In genomic region chr1:171270806-171271205, GRCh38 we compare ENCODE assay signal across 29 cellular contexts. TPM values are rescaled to one million over a fixed set of nuclear protein-coding genes. Genes with fewer than 3 reads are reported as not detected.
"Had no signal": no experiment of that assay in that cellular context is flagged by ENCODE, and none has a peak within 500 bp of the region (broad histone marks: within the 10 kb centered on the region; RNA-seq: fewer than 3 reads in every experiment).

No MANE protein-coding gene starts in this region.

- ATAC-seq: stimulated activated effector memory CD8-positive, alpha-beta T cell treated with anti-CD3 and anti-CD28 coated beads, Interleukin-12 subunit alpha, Interleukin-12 subunit beta, amount 100 ng/mL, for 72 hours; stimulated activated memory B cell treated with anti-CD40 and anti-IgM and Interleukin-4, amounts not matched to agents 10 μg/mL and 1 μg/mL and 100 μg/mL, for 72 hours; stimulated activated naive B cell treated with anti-CD40 and anti-IgM and Interleukin-4, amounts not matched to agents 10 μg/mL and 1 μg/mL and 100 μg/mL, for 72 hours; stimulated activated naive CD8-positive, alpha-beta T cell treated with anti-CD3 and anti-CD28 coated beads, Interleukin-15, amount 100 ng/mL, for 72 hours; stimulated activated naive CD8-positive, alpha-beta T cell treated with anti-CD3 and anti-CD28 coated beads, Interleukin-15, Interleukin-2, amounts not matched to agents 100 U/mL and 50 U/mL, for 24 hours; upper lobe of right lung had no signal

- FAIRE-seq: urothelium cell line had no signal

- H3K4me3 Mint-ChIP-seq: stimulated activated effector memory CD8-positive, alpha-beta T cell treated with anti-CD3 and anti-CD28 coated beads, Interleukin-12 subunit alpha, Interleukin-12 subunit beta, amount 100 ng/mL, for 72 hours; stimulated activated memory B cell treated with anti-CD40 and anti-IgM and Interleukin-4, amounts not matched to agents 10 μg/mL and 1 μg/mL and 100 μg/mL, for 72 hours; stimulated activated naive B cell treated with anti-CD40 and anti-IgM and Interleukin-4, amounts not matched to agents 10 μg/mL and 1 μg/mL and 100 μg/mL, for 72 hours; stimulated activated naive CD8-positive, alpha-beta T cell treated with anti-CD3 and anti-CD28 coated beads, Interleukin-15, amount 100 ng/mL, for 72 hours; stimulated activated naive CD8-positive, alpha-beta T cell treated with anti-CD3 and anti-CD28 coated beads, Interleukin-15, Interleukin-2, amounts not matched to agents 100 ng/mL and 50 ng/mL, for 24 hours; type B pancreatic cell had no signal

- H3K36me3 ChIP-seq: stomach, suprapubic skin, thoracic aorta, thyroid gland, tibial artery, tibial nerve, transverse colon, upper lobe of left lung, upper lobe of right lung, uterus, vagina had no signal

- H3K9me3 Mint-ChIP-seq: stimulated activated effector memory CD8-positive, alpha-beta T cell treated with anti-CD3 and anti-CD28 coated beads, Interleukin-12 subunit alpha, Interleukin-12 subunit beta, amount 100 ng/mL, for 72 hours; stimulated activated naive B cell treated with anti-CD40 and anti-IgM and Interleukin-4, amounts not matched to agents 10 μg/mL and 1 μg/mL and 100 μg/mL, for 72 hours; stimulated activated naive CD8-positive, alpha-beta T cell treated with anti-CD3 and anti-CD28 coated beads, Interleukin-15, amount 100 ng/mL, for 72 hours; stimulated activated naive CD8-positive, alpha-beta T cell treated with anti-CD3 and anti-CD28 coated beads, Interleukin-15, Interleukin-2, amounts not matched to agents 100 ng/mL and 50 ng/mL, for 24 hours had no signal

- H3K4me3 ChIP-seq: stomach, suprapubic skin, testis, thoracic aorta, thyroid gland, tibial artery, tibial nerve, transverse colon, upper lobe of left lung, upper lobe of right lung, uterus, vagina had no signal

- H3K27ac ChIP-seq: stomach, suprapubic skin, testis, thoracic aorta, thyroid gland, tibial artery, tibial nerve, transverse colon, upper lobe of left lung, upper lobe of right lung, uterus, vagina had no signal

- H3K4me1 ChIP-seq: stomach, testis, thyroid gland, tibial artery, tibial nerve, transverse colon, upper lobe of left lung, upper lobe of right lung, uterus had no signal

- H3K4me1 Mint-ChIP-seq: stimulated activated effector memory CD8-positive, alpha-beta T cell treated with anti-CD3 and anti-CD28 coated beads, Interleukin-12 subunit alpha, Interleukin-12 subunit beta, amount 100 ng/mL, for 72 hours; stimulated activated memory B cell treated with anti-CD40 and anti-IgM and Interleukin-4, amounts not matched to agents 10 μg/mL and 1 μg/mL and 100 μg/mL, for 72 hours; stimulated activated naive CD8-positive, alpha-beta T cell treated with anti-CD3 and anti-CD28 coated beads, Interleukin-15, amount 100 ng/mL, for 72 hours had no signal

- H3K9me3 ChIP-seq: suprapubic skin, testis, thoracic aorta, thyroid gland, tibial artery, transverse colon, upper lobe of left lung, upper lobe of right lung, uterus, vagina had no signal

- H3K36me3 Mint-ChIP-seq: stimulated activated effector memory CD8-positive, alpha-beta T cell treated with anti-CD3 and anti-CD28 coated beads, Interleukin-12 subunit alpha, Interleukin-12 subunit beta, amount 100 ng/mL, for 72 hours; stimulated activated memory B cell treated with anti-CD40 and anti-IgM and Interleukin-4, amounts not matched to agents 10 μg/mL and 1 μg/mL and 100 μg/mL, for 72 hours; stimulated activated naive B cell treated with anti-CD40 and anti-IgM and Interleukin-4, amounts not matched to agents 10 μg/mL and 1 μg/mL and 100 μg/mL, for 72 hours; type B pancreatic cell had no signal

- H3K27ac Mint-ChIP-seq: stimulated activated effector memory CD8-positive, alpha-beta T cell treated with anti-CD3 and anti-CD28 coated beads, Interleukin-12 subunit alpha, Interleukin-12 subunit beta, amount 100 ng/mL, for 72 hours; stimulated activated memory B cell treated with anti-CD40 and anti-IgM and Interleukin-4, amounts not matched to agents 10 μg/mL and 1 μg/mL and 100 μg/mL, for 72 hours; stimulated activated naive B cell treated with anti-CD40 and anti-IgM and Interleukin-4, amounts not matched to agents 10 μg/mL and 1 μg/mL and 100 μg/mL, for 72 hours; stimulated activated naive CD8-positive, alpha-beta T cell treated with anti-CD3 and anti-CD28 coated beads, Interleukin-15, amount 100 ng/mL, for 72 hours; stimulated activated naive CD8-positive, alpha-beta T cell treated with anti-CD3 and anti-CD28 coated beads, Interleukin-15, Interleukin-2, amounts not matched to agents 100 ng/mL and 50 ng/mL, for 24 hours; type B pancreatic cell had no signal

- DNase-seq: stimulated activated CD4-positive, alpha-beta T cell treated with anti-CD3 and anti-CD28 coated beads, Interleukin-2, amount 100 ng/mL, for 48 hours; stimulated activated CD4-positive, alpha-beta T cell treated with anti-CD3 and anti-CD28 coated beads, Interleukin-4, amount 100 ng/mL, for 1 hour; stimulated activated CD4-positive, alpha-beta T cell treated with anti-CD3 and anti-CD28 coated beads, Interleukin-4, amount 100 ng/mL, for 24 hours; stimulated activated CD4-positive, alpha-beta T cell treated with anti-CD3 and anti-CD28 coated beads, Interleukin-4, amount 100 ng/mL, for 4 hours; stimulated activated CD8-positive, alpha-beta memory T cell treated with anti-CD3 and anti-CD28 coated beads, Interleukin-4, amount 100 ng/mL, for 48 hours; stimulated activated naive B cell treated with anti-CD40 and anti-IgM and Interleukin-4, amounts not matched to agents 10 μg/mL and 1 μg/mL and 100 μg/mL, for 72 hours; stimulated activated naive CD4-positive, alpha-beta T cell; stimulated activated naive CD4-positive, alpha-beta T cell treated with Interleukin-2 at 50 U/mL for 16 hours; stimulated activated naive CD8-positive, alpha-beta T cell treated with anti-CD3 and anti-CD28 coated beads, Interleukin-15, amount 100 ng/mL, for 72 hours; stimulated activated naive CD8-positive, alpha-beta T cell treated with anti-CD3 and anti-CD28 coated beads, Interleukin-15, Interleukin-2, amounts not matched to agents 100 U/mL and 50 U/mL, for 24 hours; stomach; substantia nigra; testis; thyroid gland; tibial artery; transverse colon; trophoblast cell; upper lobe of left lung; upper lobe of right lung; uterus had no signal

RNA-seq across cellular contexts. Expression of gene FMO1, which starts 22.5 kb away (rescaled TPM):
- total RNA-seq: thoracic aorta, transverse colon had no signal
